8 cellular contexts compared by ENCODE assay signal in the genomic region with DNA sequence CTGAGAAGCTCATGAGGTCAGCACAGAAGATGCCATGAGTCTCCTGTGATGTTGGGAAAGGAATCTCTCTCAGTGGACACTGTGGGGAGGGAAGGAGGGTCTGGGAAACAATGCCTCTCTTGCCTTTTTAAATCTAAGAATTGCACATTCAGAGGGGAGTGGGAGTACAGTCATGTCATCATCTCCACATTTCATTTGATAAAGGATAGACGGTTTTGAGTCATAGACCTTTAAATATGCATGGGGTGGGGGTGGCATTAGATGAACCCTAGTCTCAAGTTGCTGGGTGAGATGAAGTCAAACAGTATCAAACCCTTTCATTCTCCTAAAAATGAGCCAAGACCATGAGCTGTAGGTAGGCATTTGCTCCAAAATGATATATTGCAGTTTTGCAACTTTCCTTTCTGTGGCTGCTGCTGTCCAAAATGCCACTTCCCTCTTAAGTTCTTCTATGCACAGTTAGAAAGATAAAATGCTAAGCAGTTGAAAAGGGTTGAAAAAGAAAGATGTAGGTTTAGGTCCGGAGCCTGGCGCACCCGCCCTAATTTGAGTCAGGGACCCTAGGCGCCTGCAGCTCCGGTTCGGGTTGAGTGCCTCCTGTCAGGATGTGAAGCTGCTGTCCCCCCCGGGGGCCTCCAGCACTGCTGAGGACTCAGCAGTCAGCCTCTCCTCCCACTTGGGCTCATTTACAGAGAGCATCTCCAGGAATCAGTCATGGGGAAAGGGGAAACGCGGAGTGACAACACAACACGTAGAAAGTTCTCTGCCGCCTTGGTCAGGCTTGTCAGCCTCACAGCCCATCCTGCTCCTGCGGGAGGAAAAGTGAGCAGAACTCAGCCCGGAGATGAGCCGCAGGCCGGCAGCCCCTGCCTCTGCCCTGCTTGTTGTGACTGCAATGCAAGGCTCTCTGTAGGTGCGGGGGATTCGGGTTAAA.
DNase-seq lines count a peak whose midpoint lies in the region; ATAC-seq and TF ChIP-seq lines count a peak whose summit lies in the region.

No MANE protein-coding gene starts in this region.

- no peaks in the 10 kb centered on the region for H3K36me3 ChIP-seq in ACC112 (ENCODE audit: insufficient read depth, low read length)
- H3K36me3 ChIP-seq in adrenal gland (replicated peaks in 1 of 2) = no peaks in the 10 kb centered on the region
- H3K36me3 ChIP-seq in mesenchymal stem cell (ENCODE audit: control insufficient read depth in 1 of 2, insufficient read depth in 2 of 2, low read depth in 1 of 2, low read length in 2 of 2) = no peaks in the 10 kb centered on the region
- no peaks in the 10 kb centered on the region for H3K36me3 ChIP-seq in stomach smooth muscle (ENCODE audit: control insufficient read depth in 2 of 2, insufficient read depth in 2 of 2, low read length in 2 of 2)

- peak; percentile 56 for DNase-seq in SKM-1 (lab: John Stamatoyannopoulos, UW; ENCODE audit: unreplicated experiment)
- DNase-seq in adrenal gland = peak in 5 of 7 donors; percentile 14 to 30 (median 27)
- no peak for DNase-seq in mesenchymal stem cell
- no peak for DNase-seq in NCI-H1436 (lab: John Stamatoyannopoulos, UW)
- no peak for DNase-seq in mesenteric fat pad (ENCODE audit: low spot score)

- H2BK15ac ChIP-seq in mesenchymal stem cell (ENCODE audit: low read depth, poor library complexity, severe bottlenecking) = no peak overlapping the region

- H3K27ac ChIP-seq in ACC112 (ENCODE audit: low read depth, low read length) (peak overlapping the region; percentile 48), adrenal gland (peak overlapping the region in 2 of 5 donors; percentile 50 to 70), mesenchymal stem cell (ENCODE audit: low read length, poor library complexity, severe bottlenecking) (peak overlapping the region; percentile 70), stomach smooth muscle (ENCODE audit: low read length) (peak overlapping the region; percentile 31)

- no peak overlapping the region for H3K14ac ChIP-seq in mesenchymal stem cell (ENCODE audit: low read length in 2 of 2)

- H3K27me3 ChIP-seq in ACC112 (ENCODE audit: insufficient read depth, low read length) = no peaks in the 10 kb centered on the region
- H3K27me3 ChIP-seq in adrenal gland = no peaks in the 10 kb centered on the region
- no peaks in the 10 kb centered on the region for H3K27me3 ChIP-seq in mesenchymal stem cell (ENCODE audit: control insufficient read depth in 1 of 2, insufficient read depth in 1 of 2, low read length in 2 of 2)
- H3K27me3 ChIP-seq in stomach smooth muscle (ENCODE audit: control insufficient read depth in 1 of 2, insufficient read depth in 2 of 2, low read length in 2 of 2) = no peaks in the 10 kb centered on the region

- H3K9ac ChIP-seq in mesenchymal stem cell (ENCODE audit: low read length) (peak overlapping the region; percentile 80), stomach smooth muscle (ENCODE audit: low read length in 2 of 2) (peak overlapping the region; percentile 60 to 62)

- no peak for TF ChIP-seq CTCF in adrenal gland (IDR thresholded peaks at IDR 0.05)

- no peak overlapping the region for H3K18ac ChIP-seq in mesenchymal stem cell (ENCODE audit: low read depth in 1 of 2, low read length in 2 of 2)

- no peak overlapping the region for H2BK120ac ChIP-seq in mesenchymal stem cell (ENCODE audit: low read depth, low read length)

- no peaks in the 10 kb centered on the region for H3K79me1 ChIP-seq in mesenchymal stem cell (replicated peaks; ENCODE audit: low read length, poor library complexity, severe bottlenecking)

- no peak overlapping the region for H2AK5ac ChIP-seq in mesenchymal stem cell (ENCODE audit: low read length, severe bottlenecking)

- H3K79me2 ChIP-seq in ACC112 (ENCODE audit: control insufficient read depth, insufficient read depth, low read length, unreplicated experiment) = no peaks in the 10 kb centered on the region

- peak overlapping the region; percentile 92 for H2AFZ ChIP-seq in ACC112 (ENCODE audit: low read length, unreplicated experiment)
- no peak overlapping the region for H2AFZ ChIP-seq in mesenchymal stem cell (ENCODE audit: low read depth, low read length)

- intact Hi-C loops in adrenal gland (cut with DNase I) = no loop called here

- H2BK12ac ChIP-seq in mesenchymal stem cell (ENCODE audit: low read length in 2 of 2) = peak overlapping the region in 1 of 2 experiments; percentile 40

- peak overlapping the region; percentile 75 for H3K4me3 ChIP-seq in ACC112 (ENCODE audit: low read depth, low read length)
- H3K4me3 ChIP-seq in adrenal gland = peak overlapping the region in 2 of 4 donors; percentile 21 to 47
- H3K4me3 ChIP-seq in mesenchymal stem cell (ENCODE audit: insufficient read depth in 1 of 2, low read depth in 1 of 2, low read length in 2 of 2) = peak overlapping the region; percentile 4 to 71
- H3K4me3 ChIP-seq in stomach smooth muscle (ENCODE audit: low read length in 2 of 2) = peak overlapping the region; percentile 71 to 78

- H4K91ac ChIP-seq in mesenchymal stem cell (ENCODE audit: low read length) = peak overlapping the region; percentile 34

- H3K4me1 ChIP-seq in ACC112 (ENCODE audit: control insufficient read depth, insufficient read depth, low read length, unreplicated experiment) (peaks cover 42% of the 10 kb centered on the region), adrenal gland (replicated peaks in 1 of 2) (peaks cover 7 to 20% of the 10 kb centered on the region in 2 donors), mesenchymal stem cell (ENCODE audit: control insufficient read depth, insufficient read depth, low read depth, low read length) (peaks cover 8% of the 10 kb centered on the region), stomach smooth muscle (ENCODE audit: control insufficient read depth, insufficient read depth, low read length) (peaks cover 8% of the 10 kb centered on the region)

- peak overlapping the region; percentile 78 for H3K4me2 ChIP-seq in mesenchymal stem cell (ENCODE audit: low read length, poor library complexity, severe bottlenecking)

- H3K23ac ChIP-seq in mesenchymal stem cell (ENCODE audit: low read length in 2 of 2) = no peak overlapping the region

- H3K9me3 ChIP-seq in adrenal gland (replicated peaks in 1 of 3) (no peaks in the 10 kb centered on the region), mesenchymal stem cell (ENCODE audit: control insufficient read depth, low read length) (no peaks in the 10 kb centered on the region), stomach smooth muscle (ENCODE audit: control insufficient read depth in 2 of 2, low read length in 2 of 2) (no peaks in the 10 kb centered on the region)

- 30 to 39% (median 34%) methylated on average over 13 to 18 of the region's 18 CpGs for WGBS in adrenal gland, 4 donors
- WGBS in mesenchymal stem cell = 84% methylated on average over 18 of the region's 18 CpGs

- H3K4ac ChIP-seq in mesenchymal stem cell (ENCODE audit: low read depth in 1 of 2, low read length in 2 of 2) = no peak overlapping the region

- H4K8ac ChIP-seq in mesenchymal stem cell (ENCODE audit: low read length) = peak overlapping the region; percentile 59

- H2BK5ac ChIP-seq in mesenchymal stem cell (ENCODE audit: low read depth, low read length, poor library complexity, severe bottlenecking) = no peak overlapping the region

- peak; percentile 39 for ATAC-seq in GM21423 (IDR thresholded peaks at IDR 0.05; ENCODE audit: unreplicated experiment)

- TF ChIP-seq POLR2A in adrenal gland (IDR thresholded peaks at IDR 0.05) = no peak

Comparison
In these comparisons a context has a peak if more than half of its experiments do, and no peak if none do; other contexts are left out.
1. DNase-seq: peak in SKM-1 (single experiment) and adrenal gland (5 of 7); none in mesenchymal stem cell (single experiment), NCI-H1436 (single experiment) and mesenteric fat pad (single experiment).